1 cellular context compared by ENCODE assay signal in genomic region chr16:88957887-88958577, GRCh38.
TF ChIP-seq lines count a peak whose summit lies in the region.

No MANE protein-coding gene starts in this region.

TF ChIP-seq in HepG2, 621 proteins besides CTCF, POLR2A, EP300 and RAD21 (continued from another document):
- TF ChIP-seq, protein P1, sequence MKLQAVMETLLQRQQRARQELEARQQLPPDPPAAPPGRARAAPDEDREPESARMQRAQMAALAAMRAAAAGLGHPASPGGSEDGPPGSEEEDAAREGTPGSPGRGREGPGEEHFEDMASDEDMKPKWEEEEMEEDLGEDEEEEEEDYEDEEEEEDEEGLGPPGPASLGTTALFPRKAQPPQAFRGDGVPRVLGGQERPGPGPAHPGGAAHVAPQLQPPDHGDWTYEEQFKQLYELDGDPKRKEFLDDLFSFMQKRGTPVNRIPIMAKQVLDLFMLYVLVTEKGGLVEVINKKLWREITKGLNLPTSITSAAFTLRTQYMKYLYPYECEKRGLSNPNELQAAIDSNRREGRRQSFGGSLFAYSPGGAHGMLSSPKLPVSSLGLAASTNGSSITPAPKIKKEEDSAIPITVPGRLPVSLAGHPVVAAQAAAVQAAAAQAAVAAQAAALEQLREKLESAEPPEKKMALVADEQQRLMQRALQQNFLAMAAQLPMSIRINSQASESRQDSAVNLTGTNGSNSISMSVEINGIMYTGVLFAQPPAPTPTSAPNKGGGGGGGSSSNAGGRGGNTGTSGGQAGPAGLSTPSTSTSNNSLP (IDR thresholded peaks at IDR 0.05; ENCODE audit: low read depth, low read length): no peak
- TF ChIP-seq ZNF496 (CRISPR knock-in tag; IDR thresholded peaks at IDR 0.05; ENCODE audit: insufficient replicate concordance) (no peak), SALL1 (CRISPR knock-in tag; IDR thresholded peaks at IDR 0.05) (no peak), ZNF547 (CRISPR knock-in tag; IDR thresholded peaks at IDR 0.05) (no peak), NFATC3 (CRISPR knock-in tag; IDR thresholded peaks at IDR 0.05) (no peak), ZKSCAN5 (CRISPR knock-in tag; IDR thresholded peaks at IDR 0.05) (no peak), ZBTB7B (CRISPR knock-in tag; IDR thresholded peaks at IDR 0.05) (no peak), ZFP37 (CRISPR knock-in tag; IDR thresholded peaks at IDR 0.05; ENCODE audit: borderline replicate concordance) (no peak), CENPBD1 (CRISPR knock-in tag; IDR thresholded peaks at IDR 0.05; ENCODE audit: borderline replicate concordance, low read depth) (no peak), SCMH1 (CRISPR knock-in tag; IDR thresholded peaks at IDR 0.05; ENCODE audit: borderline replicate concordance) (no peak), TARDBP (CRISPR knock-in tag; IDR thresholded peaks at IDR 0.05) (no peak), SNRNP70 (IDR thresholded peaks at IDR 0.05; ENCODE audit: low read depth, low read length) (no peak)
- TF ChIP-seq, protein P2, sequence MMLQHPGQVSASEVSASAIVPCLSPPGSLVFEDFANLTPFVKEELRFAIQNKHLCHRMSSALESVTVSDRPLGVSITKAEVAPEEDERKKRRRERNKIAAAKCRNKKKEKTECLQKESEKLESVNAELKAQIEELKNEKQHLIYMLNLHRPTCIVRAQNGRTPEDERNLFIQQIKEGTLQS (CRISPR knock-in tag; IDR thresholded peaks at IDR 0.05): no peak
TF ChIP-seq in HepG2: peak in this region for 0.
